In genomic region chr7:100088095-100088620, GRCh38 we compare ENCODE assay signal across 8 cellular contexts. TPM values are rescaled to one million over a fixed set of nuclear protein-coding genes. Genes with fewer than 3 reads are reported as not detected.
DNase-seq lines count a peak whose midpoint lies in the region; ATAC-seq and TF ChIP-seq lines count a peak whose summit lies in the region.

No MANE protein-coding gene starts in this region.

- peak overlapping the region; percentile 85 for H3K4me3 Mint-ChIP-seq in activated T-cell treated with anti-CD3 and anti-CD28 coated beads, Interleukin-2, amount 50 U/mL, for 4 hours
- H3K4me3 Mint-ChIP-seq in activated naive CD8-positive, alpha-beta T cell treated with anti-CD3 and anti-CD28 coated beads, Interleukin-2, amount 50 U/mL, for 24 hours, result peak overlapping the region; percentile 95

- no peak for TF ChIP-seq POLR2A in tibial nerve (IDR thresholded peaks at IDR 0.05)

- H3K27me3 Mint-ChIP-seq in activated T-cell treated with anti-CD3 and anti-CD28 coated beads, Interleukin-2, amount 50 U/mL, for 4 hours (ENCODE audit: low read depth), result no peaks in the 10 kb centered on the region
- peaks cover 3% of the 10 kb centered on the region for H3K27me3 Mint-ChIP-seq in activated naive CD8-positive, alpha-beta T cell treated with anti-CD3 and anti-CD28 coated beads, Interleukin-2, amount 50 U/mL, for 24 hours

- no peak for TF ChIP-seq CTCF in left lung (IDR thresholded peaks at IDR 0.05)
- TF ChIP-seq CTCF in tibial nerve (IDR thresholded peaks at IDR 0.05), result no peak

- H3K27me3 ChIP-seq in left lung, result no peaks in the 10 kb centered on the region
- H3K27me3 ChIP-seq in tibial nerve, result no peaks in the 10 kb centered on the region

- no peaks in the 10 kb centered on the region for H3K9me3 Mint-ChIP-seq in activated T-cell treated with anti-CD3 and anti-CD28 coated beads, Interleukin-2, amount 50 U/mL, for 4 hours
- H3K9me3 Mint-ChIP-seq in activated naive CD8-positive, alpha-beta T cell treated with anti-CD3 and anti-CD28 coated beads, Interleukin-2, amount 50 U/mL, for 24 hours, result no peaks in the 10 kb centered on the region

- peaks cover 16% of the 10 kb centered on the region for H3K36me3 Mint-ChIP-seq in activated T-cell treated with anti-CD3 and anti-CD28 coated beads, Interleukin-2, amount 50 U/mL, for 4 hours (ENCODE audit: insufficient read depth)
- peaks cover 34% of the 10 kb centered on the region for H3K36me3 Mint-ChIP-seq in activated naive CD8-positive, alpha-beta T cell treated with anti-CD3 and anti-CD28 coated beads, Interleukin-2, amount 50 U/mL, for 24 hours (ENCODE audit: low read depth)

- H3K27ac ChIP-seq in left lung (peak overlapping the region; percentile 72 to 83), tibial nerve (peak overlapping the region; percentile 80 to 94 (median 88))

- WGBS in tibial nerve, 2 donors, result 73 to 80% methylated on average over 11 of the region's 11 CpGs

- H3K4me1 Mint-ChIP-seq in activated T-cell treated with anti-CD3 and anti-CD28 coated beads, Interleukin-2, amount 50 U/mL, for 4 hours (ENCODE audit: low read depth), result peaks cover 20% of the 10 kb centered on the region
- H3K4me1 Mint-ChIP-seq in activated naive CD8-positive, alpha-beta T cell treated with anti-CD3 and anti-CD28 coated beads, Interleukin-2, amount 50 U/mL, for 24 hours, result peaks cover 46% of the 10 kb centered on the region

- peaks cover 0 to 30% of the 10 kb centered on the region in 2 donors for H3K36me3 ChIP-seq in left lung
- peaks cover 0 to 32% (median 7%) of the 10 kb centered on the region in 3 donors for H3K36me3 ChIP-seq in tibial nerve

- no peaks in the 10 kb centered on the region for H3K9me3 ChIP-seq in left lung
- H3K9me3 ChIP-seq in tibial nerve, result no peaks in the 10 kb centered on the region

- H3K27ac Mint-ChIP-seq in activated naive CD8-positive, alpha-beta T cell treated with anti-CD3 and anti-CD28 coated beads, Interleukin-2, amount 50 U/mL, for 24 hours, result peak overlapping the region; percentile 96

- H3K4me1 ChIP-seq in left lung, result peaks cover 0 to 27% of the 10 kb centered on the region in 2 donors
- H3K4me1 ChIP-seq in tibial nerve, result peaks cover 0 to 28% (median 8%) of the 10 kb centered on the region in 4 donors

- no peak for DNase-seq in activated T-cell treated with anti-CD3 and anti-CD28 coated beads, Interleukin-2, amount 50 U/mL, for 4 hours
- DNase-seq in activated T-cell treated with anti-CD3 and anti-CD28 coated beads, Interleukin-2, amount 50 U/mL, for 48 hours, result no peak
- DNase-seq in activated naive CD8-positive, alpha-beta T cell treated with anti-CD3 and anti-CD28 coated beads, Interleukin-2, amount 50 U/mL, for 24 hours, result no peak
- DNase-seq in left lung (no peak), tibial nerve (ENCODE audit: low spot score in 2 of 2) (no peak), SK-N-DZ (ENCODE audit: low spot score) (no peak), anterior cingulate cortex (lab: John Stamatoyannopoulos, UW) (no peak)

- peak overlapping the region; percentile 88 to 90 for H3K4me3 ChIP-seq in left lung
- H3K4me3 ChIP-seq in tibial nerve, result peak overlapping the region; percentile 53 to 91 (median 72)

- intact Hi-C loops in left lung (cut with DNase I), result no loop called here

- ATAC-seq in activated T-cell treated with anti-CD3 and anti-CD28 coated beads, Interleukin-2, amount 50 U/mL, for 4 hours, result peak in 1 of 2 donors; percentile 1
- no peak for ATAC-seq in activated naive CD8-positive, alpha-beta T cell treated with anti-CD3 and anti-CD28 coated beads, Interleukin-2, amount 50 U/mL, for 24 hours
- ATAC-seq in left lung, result no peak
- ATAC-seq in GM21367 (IDR thresholded peaks at IDR 0.05; ENCODE audit: unreplicated experiment), result no peak

- no peak for TF ChIP-seq EP300 in tibial nerve (IDR thresholded peaks at IDR 0.05)

RNA-seq across cellular contexts. Expression of gene COPS6, which starts 0.6 kb away (rescaled TPM):
- total RNA-seq in activated T-cell treated with anti-CD3 and anti-CD28 coated beads, Interleukin-2, amount 50 U/mL, for 4 hours, result 100 to 1,000 TPM; 105 to 120 (median 112) TPM
- total RNA-seq in left lung, result 10 to 100 TPM; 74.2 to 89.5 TPM
- total RNA-seq in tibial nerve, result 10 to 100 TPM; 43.7 to 56.4 (median 50.6) TPM
- polyA plus RNA-seq in SK-N-DZ (2014; cell fraction: cytosol; rRNA removed), result 37.4 and 46.8 TPM in 2 replicates
- polyA plus RNA-seq in SK-N-DZ (2014; cell fraction: nucleus; rRNA removed), result 43.8 and 70.8 TPM in 2 replicates

RNA-seq across cellular contexts. Expression of gene ZNF3, which starts 6.6 kb away (rescaled TPM):
- total RNA-seq in activated T-cell treated with anti-CD3 and anti-CD28 coated beads, Interleukin-2, amount 50 U/mL, for 4 hours, result 10 to 100 TPM; 18.8 to 21.8 (median 21.6) TPM
- total RNA-seq in left lung (10 to 100 TPM; 22.5 to 24.9 TPM), tibial nerve (10 to 100 TPM; 24.0 to 37.5 (median 26.9) TPM)
- 63.1 and 65.6 TPM in 2 replicates for polyA plus RNA-seq in SK-N-DZ (2014; cell fraction: cytosol; rRNA removed)
- 101 and 141 TPM in 2 replicates for polyA plus RNA-seq in SK-N-DZ (2014; cell fraction: nucleus; rRNA removed)

RNA-seq across cellular contexts. Expression of gene MCM7, which starts 13.0 kb away (rescaled TPM):
- 100 to 1,000 TPM; 471 to 592 (median 521) TPM for total RNA-seq in activated T-cell treated with anti-CD3 and anti-CD28 coated beads, Interleukin-2, amount 50 U/mL, for 4 hours
- 10 to 100 TPM; 53.7 to 89.3 TPM for total RNA-seq in left lung
- 10 to 100 TPM; 28.9 to 41.0 (median 35.8) TPM for total RNA-seq in tibial nerve
- 527 and 558 TPM in 2 replicates for polyA plus RNA-seq in SK-N-DZ (2014; cell fraction: cytosol; rRNA removed)
- polyA plus RNA-seq in SK-N-DZ (2014; cell fraction: nucleus; rRNA removed), result 941 and 957 TPM in 2 replicates

RNA-seq across cellular contexts. Expression of gene AP4M1, which starts 13.3 kb away (rescaled TPM):
- 10 to 100 TPM; 13.4 to 16.0 (median 16.0) TPM for total RNA-seq in activated T-cell treated with anti-CD3 and anti-CD28 coated beads, Interleukin-2, amount 50 U/mL, for 4 hours
- total RNA-seq in left lung (10 to 100 TPM; 16.7 to 18.2 TPM), tibial nerve (10 to 100 TPM; 23.0 to 34.1 (median 25.9) TPM)
- 39.4 and 39.9 TPM in 2 replicates for polyA plus RNA-seq in SK-N-DZ (2014; cell fraction: cytosol; rRNA removed)
- polyA plus RNA-seq in SK-N-DZ (2014; cell fraction: nucleus; rRNA removed), result 52.2 and 119 TPM in 2 replicates

RNA-seq across cellular contexts. Expression of gene TAF6, which starts 31.0 kb away (rescaled TPM):
- total RNA-seq in activated T-cell treated with anti-CD3 and anti-CD28 coated beads, Interleukin-2, amount 50 U/mL, for 4 hours, result 10 to 100 TPM; 67.3 to 74.2 (median 72.9) TPM
- total RNA-seq in left lung, result 10 to 100 TPM; 43.5 to 45.3 TPM
- 10 to 100 TPM; 46.1 to 56.9 (median 54.2) TPM for total RNA-seq in tibial nerve
- polyA plus RNA-seq in SK-N-DZ (2014; cell fraction: cytosol; rRNA removed), result 76.5 and 98.2 TPM in 2 replicates
- polyA plus RNA-seq in SK-N-DZ (2014; cell fraction: nucleus; rRNA removed), result 92.4 and 94.5 TPM in 2 replicates

Comparison
In these comparisons a context has a peak if more than half of its experiments do, and no peak if none do; other contexts are left out.
1. RNA of gene MCM7, which starts 13.0 kb away (total RNA-seq): 471 to 592 TPM in activated T-cell treated with anti-CD3 and anti-CD28 coated beads, Interleukin-2, amount 50 U/mL, for 4 hours; 53.7 to 89.3 TPM in left lung and 28.9 to 41.0 TPM in tibial nerve; every median in the first group is over 4 times any median in the second.